In genomic region chr15:70098461-70099166, GRCh38 we compare ENCODE assay signal across 8 cellular contexts. TPM values are rescaled to one million over a fixed set of nuclear protein-coding genes. Genes with fewer than 3 reads are reported as not detected.
DNase-seq lines count a peak whose midpoint lies in the region; ATAC-seq and TF ChIP-seq lines count a peak whose summit lies in the region.

No MANE protein-coding gene starts in this region.

- H3K27ac Mint-ChIP-seq in osteocyte (ENCODE audit: unreplicated experiment), result peak overlapping the region; percentile 96

- H3K27me3 Mint-ChIP-seq in osteocyte (ENCODE audit: unreplicated experiment), result peaks cover 14% of the 10 kb centered on the region

- peak overlapping the region; percentile 93 for H3K4me3 Mint-ChIP-seq in osteocyte (ENCODE audit: unreplicated experiment)

- no peak for TF ChIP-seq CTCF in osteocyte (IDR thresholded peaks at IDR 0.05)

- H3K36me3 Mint-ChIP-seq in osteocyte (ENCODE audit: unreplicated experiment), result peaks cover 4% of the 10 kb centered on the region

- DNase-seq in NCI-H526 (lab: John Stamatoyannopoulos, UW), result peak; percentile 41 to 73
- DNase-seq in activated naive CD4-positive, alpha-beta T cell treated with Interleukin-2 at 50 U/mL for 16 hours, result peak; percentile 38
- DNase-seq in head of caudate nucleus, result peak in 31 of 42 donors; percentile 31 to 71 (median 51)
- no peak for DNase-seq in osteocyte (ENCODE audit: extremely low spot score, unreplicated experiment)
- no peak for DNase-seq in middle frontal gyrus (ENCODE audit: extremely low spot score, low spot score)

- H3K9me3 Mint-ChIP-seq in osteocyte (ENCODE audit: unreplicated experiment), result no peaks in the 10 kb centered on the region

- H3K4me1 Mint-ChIP-seq in osteocyte (ENCODE audit: unreplicated experiment), result peaks cover 48% of the 10 kb centered on the region

- ATAC-seq in GM19324 (IDR thresholded peaks at IDR 0.05; ENCODE audit: low FRiP score, unreplicated experiment) (peak; percentile 8), HG03565 (IDR thresholded peaks at IDR 0.05; ENCODE audit: unreplicated experiment) (no peak), GM21526 (IDR thresholded peaks at IDR 0.05; ENCODE audit: low FRiP score, unreplicated experiment) (no peak)

- intact Hi-C loops in head of caudate nucleus (cut with DNase I), result loop anchor here (10.0 kb wide), 1 partner anchor 524 kb away; no protein-coding TSS in a partner anchor

RNA-seq across cellular contexts. Expression of gene TLE3, which starts 0.9 kb away (rescaled TPM):
- 27.8 and 28.8 TPM in 2 replicates for total RNA-seq in osteocyte

Comparison
In these comparisons a context has a peak if more than half of its experiments do, and no peak if none do; other contexts are left out.
1. DNase-seq: peak in NCI-H526 (2 of 2), activated naive CD4-positive, alpha-beta T cell treated with Interleukin-2 at 50 U/mL for 16 hours (single experiment) and head of caudate nucleus (31 of 42); none in osteocyte (single experiment) and middle frontal gyrus (single experiment).